Comparison of ENCODE assay signal across 10 cellular contexts in the genomic region with DNA sequence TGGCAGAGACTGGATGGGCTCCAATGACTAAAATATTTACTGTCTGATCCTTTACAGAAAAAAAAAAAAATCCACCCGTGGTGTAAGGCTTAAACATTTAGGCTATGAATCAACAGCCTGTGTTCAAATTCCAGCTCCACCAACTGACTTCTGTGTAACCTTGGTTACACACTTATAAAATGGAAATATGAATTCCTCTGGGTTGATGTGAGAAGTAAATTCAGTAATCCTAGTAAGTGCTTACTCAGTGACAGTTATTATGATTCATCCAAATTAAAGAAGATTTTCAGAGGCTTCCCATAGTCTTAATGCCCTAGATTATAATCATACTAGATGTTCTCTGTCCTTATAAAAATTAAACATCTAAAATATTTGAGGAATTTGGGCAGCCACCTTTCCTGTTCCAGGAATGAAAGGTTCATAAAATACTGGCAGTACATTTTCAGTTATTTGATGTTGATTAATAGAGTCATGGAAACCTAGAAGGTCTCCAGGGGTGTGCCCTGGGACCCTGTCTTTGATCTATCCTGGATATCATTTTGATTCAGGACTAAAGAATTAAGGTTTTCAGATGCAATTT.
A peak's percentile ranks its signal among the peaks of the same experiment; 100 is the strongest.
DNase-seq lines count a peak whose midpoint lies in the region; ATAC-seq, FAIRE-seq and TF ChIP-seq lines count a peak whose summit lies in the region.
"Had no signal": no experiment of that assay in that cellular context is flagged by ENCODE, and none has a peak within 500 bp of the region (broad histone marks: within the 10 kb centered on the region; RNA-seq: fewer than 3 reads in every experiment).

No MANE protein-coding gene starts in this region.

- H3K9me3 ChIP-seq in astrocyte (ENCODE audit: insufficient read depth, low read depth, low read length) (no peaks in the 10 kb centered on the region), tibial artery (no peaks in the 10 kb centered on the region)

- H3K27me3 Mint-ChIP-seq in astrocyte (ENCODE audit: low read depth, unreplicated experiment) = no peaks in the 10 kb centered on the region
- H3K27me3 Mint-ChIP-seq: B cell had no signal

- no peaks in the 10 kb centered on the region for H3K79me2 ChIP-seq in astrocyte (ENCODE audit: insufficient read depth, low read length)

- DNase-seq in SIG-M5 treated with dmso at 0.1 percent for 504 hours (lab: John Stamatoyannopoulos, UW; ENCODE audit: unreplicated experiment) (peak; percentile 100), SIG-M5 (lab: John Stamatoyannopoulos, UW) (no peak), astrocyte (ENCODE audit: low read depth) (peak; percentile 98), iris pigment epithelial cell (ENCODE audit: low read depth) (peak; percentile 97), tibial artery (no peak), GDM1 (lab: John Stamatoyannopoulos, UW) (no peak), NCI-H2081 treated with DMSO at 0.1 percent for 48 hours (lab: John Stamatoyannopoulos, UW) (no peak)
- DNase-seq: activated naive CD4-positive, alpha-beta T cell treated with Interleukin-2 at 50 U/mL for 16 hours had no signal

- no peak for ATAC-seq in HG03039 (IDR thresholded peaks at IDR 0.05; ENCODE audit: unreplicated experiment)

- H3K9ac ChIP-seq in astrocyte (ENCODE audit: low read length) = peak overlapping the region; percentile 92

- intact Hi-C loops in tibial artery (cut with DNase I; ENCODE audit: low total_unique reads) = no loop called here

- H3K4me1 ChIP-seq in astrocyte (ENCODE audit: insufficient read depth, low read length) (peaks cover 23% of the 10 kb centered on the region), tibial artery (peaks cover 0 to 18% (median 16%) of the 10 kb centered on the region in 4 donors)

- no peak overlapping the region for H2AFZ ChIP-seq in astrocyte (ENCODE audit: low read depth, low read length)

- no peak for FAIRE-seq in astrocyte (lab: Jason Lieb, UNC)

- H3K4me2 ChIP-seq in astrocyte (ENCODE audit: low read length) = peak overlapping the region; percentile 78

- no peaks in the 10 kb centered on the region for H4K20me1 ChIP-seq in astrocyte (ENCODE audit: insufficient read depth, low read length)

- H3K36me3 ChIP-seq in astrocyte (ENCODE audit: insufficient read depth, low read length) (no peaks in the 10 kb centered on the region), tibial artery (no peaks in the 10 kb centered on the region)

- H3K27me3 ChIP-seq in astrocyte (ENCODE audit: insufficient read depth, low read length) (no peaks in the 10 kb centered on the region), tibial artery (no peaks in the 10 kb centered on the region)

- H3K4me3 ChIP-seq in astrocyte (ENCODE audit: insufficient read depth, low read depth, low read length) (peak overlapping the region; percentile 39), tibial artery (no peak overlapping the region)

- H3K9me3 Mint-ChIP-seq in astrocyte (ENCODE audit: unreplicated experiment) = no peaks in the 10 kb centered on the region

- H3K4me1 Mint-ChIP-seq in astrocyte (ENCODE audit: low read depth, unreplicated experiment) = peaks cover 25% of the 10 kb centered on the region
- H3K4me1 Mint-ChIP-seq: B cell had no signal

- peak overlapping the region; percentile 34 for H3K4me3 Mint-ChIP-seq in astrocyte (ENCODE audit: unreplicated experiment)
- H3K4me3 Mint-ChIP-seq: B cell had no signal

- H3K27ac Mint-ChIP-seq in astrocyte (ENCODE audit: unreplicated experiment) = peak overlapping the region; percentile 99
- H3K27ac Mint-ChIP-seq: B cell had no signal

- peak overlapping the region; percentile 100 for H3K27ac ChIP-seq in astrocyte (ENCODE audit: low read depth, low read length)
- H3K27ac ChIP-seq in tibial artery = peak overlapping the region; percentile 29 to 58

- no peak for TF ChIP-seq CTCF in astrocyte (IDR thresholded peaks at IDR 0.05; ENCODE audit: insufficient read depth, low read depth, low read length)
- no peak for TF ChIP-seq CTCF in tibial artery (IDR thresholded peaks at IDR 0.05)

- no peaks in the 10 kb centered on the region for H3K36me3 Mint-ChIP-seq in astrocyte (ENCODE audit: low read depth, unreplicated experiment)

Comparison
In these comparisons a context has a peak if more than half of its experiments do, and no peak if none do; other contexts are left out.
1. DNase-seq: peak in SIG-M5 treated with dmso at 0.1 percent for 504 hours (single experiment), astrocyte (single experiment) and iris pigment epithelial cell (single experiment); none in SIG-M5 (single experiment), tibial artery (0 of 2), GDM1 (single experiment) and NCI-H2081 treated with DMSO at 0.1 percent for 48 hours (single experiment).